ENCODE assay signal across 2 cellular contexts in the genomic region with DNA sequence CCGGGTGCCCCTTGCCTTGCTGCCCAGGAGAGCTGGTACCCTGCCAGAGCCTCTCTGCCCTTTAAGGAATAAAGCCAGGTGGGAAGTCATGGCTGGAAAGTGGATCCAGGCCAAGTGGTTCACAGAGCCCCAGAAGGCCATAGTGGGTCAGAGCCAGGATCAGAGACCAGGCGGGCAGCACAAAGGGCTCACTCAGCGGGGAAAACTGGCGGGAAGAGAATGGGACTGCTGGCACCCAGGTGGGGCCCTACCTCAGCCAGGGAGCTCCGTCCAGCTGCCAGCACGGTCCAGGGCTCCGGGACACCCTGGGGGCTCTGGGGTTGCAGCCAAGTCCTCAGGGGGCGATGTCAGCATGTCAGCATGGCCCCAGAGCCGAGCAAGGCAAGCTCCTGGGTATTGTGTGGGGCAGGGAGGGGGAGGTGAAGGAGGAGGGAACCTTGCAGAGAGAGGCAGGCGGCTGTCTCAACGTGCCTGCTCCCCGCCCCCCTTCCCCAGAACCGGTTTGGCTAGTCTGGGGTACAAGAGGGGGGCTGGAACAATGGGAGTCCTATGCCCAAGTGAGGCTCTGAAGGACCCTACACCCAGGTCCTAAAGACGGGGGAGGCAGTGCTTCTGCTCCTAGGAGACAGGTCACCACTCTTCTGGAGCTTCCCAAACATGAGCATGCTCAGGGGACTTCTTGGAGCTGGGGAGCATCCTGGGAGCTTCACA.
A peak's percentile ranks its signal among the peaks of the same experiment; 100 is the strongest.
TF ChIP-seq lines count a peak whose summit lies in the region.

A gene (minus strand): TSS at position 402 of the 711 bp plus-strand sequence. CDS start 3,598 bp downstream, outside the sequence.

TF ChIP-seq in IMR-90, 13 proteins besides CTCF, POLR2A, EP300 and RAD21:
- no peak for TF ChIP-seq NFE2L2 (IDR thresholded peaks at IDR 0.05; ENCODE audit: low read depth, low read length)
- no peak for TF ChIP-seq CHD1 (IDR thresholded peaks at IDR 0.05; ENCODE audit: low read depth, low read length)
- no peak for TF ChIP-seq MXI1 (IDR thresholded peaks at IDR 0.05; ENCODE audit: borderline replicate concordance, low read depth, low read length)
- no peak for TF ChIP-seq RCOR1 (IDR thresholded peaks at IDR 0.05; ENCODE audit: insufficient replicate concordance, low read length)
- TF ChIP-seq CEBPB (IDR thresholded peaks at IDR 0.05; ENCODE audit: low read depth, low read length): no peak
- TF ChIP-seq, protein P1, sequence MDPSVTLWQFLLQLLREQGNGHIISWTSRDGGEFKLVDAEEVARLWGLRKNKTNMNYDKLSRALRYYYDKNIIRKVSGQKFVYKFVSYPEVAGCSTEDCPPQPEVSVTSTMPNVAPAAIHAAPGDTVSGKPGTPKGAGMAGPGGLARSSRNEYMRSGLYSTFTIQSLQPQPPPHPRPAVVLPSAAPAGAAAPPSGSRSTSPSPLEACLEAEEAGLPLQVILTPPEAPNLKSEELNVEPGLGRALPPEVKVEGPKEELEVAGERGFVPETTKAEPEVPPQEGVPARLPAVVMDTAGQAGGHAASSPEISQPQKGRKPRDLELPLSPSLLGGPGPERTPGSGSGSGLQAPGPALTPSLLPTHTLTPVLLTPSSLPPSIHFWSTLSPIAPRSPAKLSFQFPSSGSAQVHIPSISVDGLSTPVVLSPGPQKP (IDR thresholded peaks at IDR 0.05; ENCODE audit: borderline replicate concordance, low read depth, low read length): no peak
- TF ChIP-seq SMC3 (IDR thresholded peaks at IDR 0.05; ENCODE audit: low read depth, low read length): no peak
- TF ChIP-seq BHLHE40 (IDR thresholded peaks at IDR 0.05; ENCODE audit: low read depth, low read length): no peak
- TF ChIP-seq FOS (IDR thresholded peaks at IDR 0.05; ENCODE audit: low read depth, low read length): no peak
- no peak for TF ChIP-seq RFX5 (IDR thresholded peaks at IDR 0.05; ENCODE audit: low read depth, low read length)
- no peak for TF ChIP-seq MAFK (IDR thresholded peaks at IDR 0.05; ENCODE audit: low read depth, low read length)
- TF ChIP-seq, protein P2, sequence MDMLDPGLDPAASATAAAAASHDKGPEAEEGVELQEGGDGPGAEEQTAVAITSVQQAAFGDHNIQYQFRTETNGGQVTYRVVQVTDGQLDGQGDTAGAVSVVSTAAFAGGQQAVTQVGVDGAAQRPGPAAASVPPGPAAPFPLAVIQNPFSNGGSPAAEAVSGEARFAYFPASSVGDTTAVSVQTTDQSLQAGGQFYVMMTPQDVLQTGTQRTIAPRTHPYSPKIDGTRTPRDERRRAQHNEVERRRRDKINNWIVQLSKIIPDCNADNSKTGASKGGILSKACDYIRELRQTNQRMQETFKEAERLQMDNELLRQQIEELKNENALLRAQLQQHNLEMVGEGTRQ (IDR thresholded peaks at IDR 0.05; ENCODE audit: low read depth, low read length): no peak
- no peak for TF ChIP-seq MAZ (IDR thresholded peaks at IDR 0.05; ENCODE audit: borderline replicate concordance, low read depth, low read length)
TF ChIP-seq in IMR-90: peak in this region for 0.

TF ChIP-seq in WTC11, 78 proteins besides CTCF, POLR2A, EP300 and RAD21 (continues in another document):
- TF ChIP-seq TP53 (CRISPR knock-in tag; IDR thresholded peaks at IDR 0.05) (no peak), ZNF121 (CRISPR knock-in tag; IDR thresholded peaks at IDR 0.05) (no peak), NFE2L1 (CRISPR knock-in tag; IDR thresholded peaks at IDR 0.05) (no peak), JAZF1 (CRISPR knock-in tag; IDR thresholded peaks at IDR 0.05) (no peak), ZBTB21 (CRISPR knock-in tag; IDR thresholded peaks at IDR 0.05; ENCODE audit: borderline replicate concordance) (no peak), GABPB1 (CRISPR knock-in tag; IDR thresholded peaks at IDR 0.05) (no peak), HMGA2 (CRISPR knock-in tag; IDR thresholded peaks at IDR 0.05) (no peak), JUN (CRISPR knock-in tag; IDR thresholded peaks at IDR 0.05) (no peak), ZNF232 (CRISPR knock-in tag; IDR thresholded peaks at IDR 0.05) (no peak), NFYB (CRISPR knock-in tag; conservative IDR thresholded peaks at IDR 0.05; ENCODE audit: low read depth) (no peak), ZNF416 (CRISPR knock-in tag; IDR thresholded peaks at IDR 0.05) (no peak), SMAD3 (CRISPR knock-in tag; IDR thresholded peaks at IDR 0.05; ENCODE audit: borderline replicate concordance) (0 out of 2 replicates have a peak, but pooled peaks have one; percentile 68), TEAD1 (CRISPR knock-in tag; IDR thresholded peaks at IDR 0.05) (no peak), OVOL2 (CRISPR knock-in tag; IDR thresholded peaks at IDR 0.05; ENCODE audit: borderline replicate concordance) (no peak), SOX15 (CRISPR knock-in tag; IDR thresholded peaks at IDR 0.05) (no peak), ESRRA (CRISPR knock-in tag; IDR thresholded peaks at IDR 0.05; ENCODE audit: borderline replicate concordance) (no peak), ETV6 (CRISPR knock-in tag; IDR thresholded peaks at IDR 0.05) (peak; percentile 61; the same call in 1 of the 2 replicates)
- TF ChIP-seq, protein P3, sequence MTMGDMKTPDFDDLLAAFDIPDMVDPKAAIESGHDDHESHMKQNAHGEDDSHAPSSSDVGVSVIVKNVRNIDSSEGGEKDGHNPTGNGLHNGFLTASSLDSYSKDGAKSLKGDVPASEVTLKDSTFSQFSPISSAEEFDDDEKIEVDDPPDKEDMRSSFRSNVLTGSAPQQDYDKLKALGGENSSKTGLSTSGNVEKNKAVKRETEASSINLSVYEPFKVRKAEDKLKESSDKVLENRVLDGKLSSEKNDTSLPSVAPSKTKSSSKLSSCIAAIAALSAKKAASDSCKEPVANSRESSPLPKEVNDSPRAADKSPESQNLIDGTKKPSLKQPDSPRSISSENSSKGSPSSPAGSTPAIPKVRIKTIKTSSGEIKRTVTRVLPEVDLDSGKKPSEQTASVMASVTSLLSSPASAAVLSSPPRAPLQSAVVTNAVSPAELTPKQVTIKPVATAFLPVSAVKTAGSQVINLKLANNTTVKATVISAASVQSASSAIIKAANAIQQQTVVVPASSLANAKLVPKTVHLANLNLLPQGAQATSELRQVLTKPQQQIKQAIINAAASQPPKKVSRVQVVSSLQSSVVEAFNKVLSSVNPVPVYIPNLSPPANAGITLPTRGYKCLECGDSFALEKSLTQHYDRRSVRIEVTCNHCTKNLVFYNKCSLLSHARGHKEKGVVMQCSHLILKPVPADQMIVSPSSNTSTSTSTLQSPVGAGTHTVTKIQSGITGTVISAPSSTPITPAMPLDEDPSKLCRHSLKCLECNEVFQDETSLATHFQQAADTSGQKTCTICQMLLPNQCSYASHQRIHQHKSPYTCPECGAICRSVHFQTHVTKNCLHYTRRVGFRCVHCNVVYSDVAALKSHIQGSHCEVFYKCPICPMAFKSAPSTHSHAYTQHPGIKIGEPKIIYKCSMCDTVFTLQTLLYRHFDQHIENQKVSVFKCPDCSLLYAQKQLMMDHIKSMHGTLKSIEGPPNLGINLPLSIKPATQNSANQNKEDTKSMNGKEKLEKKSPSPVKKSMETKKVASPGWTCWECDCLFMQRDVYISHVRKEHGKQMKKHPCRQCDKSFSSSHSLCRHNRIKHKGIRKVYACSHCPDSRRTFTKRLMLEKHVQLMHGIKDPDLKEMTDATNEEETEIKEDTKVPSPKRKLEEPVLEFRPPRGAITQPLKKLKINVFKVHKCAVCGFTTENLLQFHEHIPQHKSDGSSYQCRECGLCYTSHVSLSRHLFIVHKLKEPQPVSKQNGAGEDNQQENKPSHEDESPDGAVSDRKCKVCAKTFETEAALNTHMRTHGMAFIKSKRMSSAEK (CRISPR knock-in tag; IDR thresholded peaks at IDR 0.05; ENCODE audit: borderline replicate concordance): no peak
- TF ChIP-seq, protein P4, sequence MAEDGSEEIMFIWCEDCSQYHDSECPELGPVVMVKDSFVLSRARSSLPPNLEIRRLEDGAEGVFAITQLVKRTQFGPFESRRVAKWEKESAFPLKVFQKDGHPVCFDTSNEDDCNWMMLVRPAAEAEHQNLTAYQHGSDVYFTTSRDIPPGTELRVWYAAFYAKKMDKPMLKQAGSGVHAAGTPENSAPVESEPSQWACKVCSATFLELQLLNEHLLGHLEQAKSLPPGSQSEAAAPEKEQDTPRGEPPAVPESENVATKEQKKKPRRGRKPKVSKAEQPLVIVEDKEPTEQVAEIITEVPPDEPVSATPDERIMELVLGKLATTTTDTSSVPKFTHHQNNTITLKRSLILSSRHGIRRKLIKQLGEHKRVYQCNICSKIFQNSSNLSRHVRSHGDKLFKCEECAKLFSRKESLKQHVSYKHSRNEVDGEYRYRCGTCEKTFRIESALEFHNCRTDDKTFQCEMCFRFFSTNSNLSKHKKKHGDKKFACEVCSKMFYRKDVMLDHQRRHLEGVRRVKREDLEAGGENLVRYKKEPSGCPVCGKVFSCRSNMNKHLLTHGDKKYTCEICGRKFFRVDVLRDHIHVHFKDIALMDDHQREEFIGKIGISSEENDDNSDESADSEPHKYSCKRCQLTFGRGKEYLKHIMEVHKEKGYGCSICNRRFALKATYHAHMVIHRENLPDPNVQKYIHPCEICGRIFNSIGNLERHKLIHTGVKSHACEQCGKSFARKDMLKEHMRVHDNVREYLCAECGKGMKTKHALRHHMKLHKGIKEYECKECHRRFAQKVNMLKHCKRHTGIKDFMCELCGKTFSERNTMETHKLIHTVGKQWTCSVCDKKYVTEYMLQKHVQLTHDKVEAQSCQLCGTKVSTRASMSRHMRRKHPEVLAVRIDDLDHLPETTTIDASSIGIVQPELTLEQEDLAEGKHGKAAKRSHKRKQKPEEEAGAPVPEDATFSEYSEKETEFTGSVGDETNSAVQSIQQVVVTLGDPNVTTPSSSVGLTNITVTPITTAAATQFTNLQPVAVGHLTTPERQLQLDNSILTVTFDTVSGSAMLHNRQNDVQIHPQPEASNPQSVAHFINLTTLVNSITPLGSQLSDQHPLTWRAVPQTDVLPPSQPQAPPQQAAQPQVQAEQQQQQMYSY (CRISPR knock-in tag; IDR thresholded peaks at IDR 0.05): no peak
- TF ChIP-seq, protein P5, sequence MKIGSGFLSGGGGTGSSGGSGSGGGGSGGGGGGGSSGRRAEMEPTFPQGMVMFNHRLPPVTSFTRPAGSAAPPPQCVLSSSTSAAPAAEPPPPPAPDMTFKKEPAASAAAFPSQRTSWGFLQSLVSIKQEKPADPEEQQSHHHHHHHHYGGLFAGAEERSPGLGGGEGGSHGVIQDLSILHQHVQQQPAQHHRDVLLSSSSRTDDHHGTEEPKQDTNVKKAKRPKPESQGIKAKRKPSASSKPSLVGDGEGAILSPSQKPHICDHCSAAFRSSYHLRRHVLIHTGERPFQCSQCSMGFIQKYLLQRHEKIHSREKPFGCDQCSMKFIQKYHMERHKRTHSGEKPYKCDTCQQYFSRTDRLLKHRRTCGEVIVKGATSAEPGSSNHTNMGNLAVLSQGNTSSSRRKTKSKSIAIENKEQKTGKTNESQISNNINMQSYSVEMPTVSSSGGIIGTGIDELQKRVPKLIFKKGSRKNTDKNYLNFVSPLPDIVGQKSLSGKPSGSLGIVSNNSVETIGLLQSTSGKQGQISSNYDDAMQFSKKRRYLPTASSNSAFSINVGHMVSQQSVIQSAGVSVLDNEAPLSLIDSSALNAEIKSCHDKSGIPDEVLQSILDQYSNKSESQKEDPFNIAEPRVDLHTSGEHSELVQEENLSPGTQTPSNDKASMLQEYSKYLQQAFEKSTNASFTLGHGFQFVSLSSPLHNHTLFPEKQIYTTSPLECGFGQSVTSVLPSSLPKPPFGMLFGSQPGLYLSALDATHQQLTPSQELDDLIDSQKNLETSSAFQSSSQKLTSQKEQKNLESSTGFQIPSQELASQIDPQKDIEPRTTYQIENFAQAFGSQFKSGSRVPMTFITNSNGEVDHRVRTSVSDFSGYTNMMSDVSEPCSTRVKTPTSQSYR (CRISPR knock-in tag; IDR thresholded peaks at IDR 0.05): peak; percentile 89; the same call in 1 of the 2 replicates
- TF ChIP-seq, protein P6, sequence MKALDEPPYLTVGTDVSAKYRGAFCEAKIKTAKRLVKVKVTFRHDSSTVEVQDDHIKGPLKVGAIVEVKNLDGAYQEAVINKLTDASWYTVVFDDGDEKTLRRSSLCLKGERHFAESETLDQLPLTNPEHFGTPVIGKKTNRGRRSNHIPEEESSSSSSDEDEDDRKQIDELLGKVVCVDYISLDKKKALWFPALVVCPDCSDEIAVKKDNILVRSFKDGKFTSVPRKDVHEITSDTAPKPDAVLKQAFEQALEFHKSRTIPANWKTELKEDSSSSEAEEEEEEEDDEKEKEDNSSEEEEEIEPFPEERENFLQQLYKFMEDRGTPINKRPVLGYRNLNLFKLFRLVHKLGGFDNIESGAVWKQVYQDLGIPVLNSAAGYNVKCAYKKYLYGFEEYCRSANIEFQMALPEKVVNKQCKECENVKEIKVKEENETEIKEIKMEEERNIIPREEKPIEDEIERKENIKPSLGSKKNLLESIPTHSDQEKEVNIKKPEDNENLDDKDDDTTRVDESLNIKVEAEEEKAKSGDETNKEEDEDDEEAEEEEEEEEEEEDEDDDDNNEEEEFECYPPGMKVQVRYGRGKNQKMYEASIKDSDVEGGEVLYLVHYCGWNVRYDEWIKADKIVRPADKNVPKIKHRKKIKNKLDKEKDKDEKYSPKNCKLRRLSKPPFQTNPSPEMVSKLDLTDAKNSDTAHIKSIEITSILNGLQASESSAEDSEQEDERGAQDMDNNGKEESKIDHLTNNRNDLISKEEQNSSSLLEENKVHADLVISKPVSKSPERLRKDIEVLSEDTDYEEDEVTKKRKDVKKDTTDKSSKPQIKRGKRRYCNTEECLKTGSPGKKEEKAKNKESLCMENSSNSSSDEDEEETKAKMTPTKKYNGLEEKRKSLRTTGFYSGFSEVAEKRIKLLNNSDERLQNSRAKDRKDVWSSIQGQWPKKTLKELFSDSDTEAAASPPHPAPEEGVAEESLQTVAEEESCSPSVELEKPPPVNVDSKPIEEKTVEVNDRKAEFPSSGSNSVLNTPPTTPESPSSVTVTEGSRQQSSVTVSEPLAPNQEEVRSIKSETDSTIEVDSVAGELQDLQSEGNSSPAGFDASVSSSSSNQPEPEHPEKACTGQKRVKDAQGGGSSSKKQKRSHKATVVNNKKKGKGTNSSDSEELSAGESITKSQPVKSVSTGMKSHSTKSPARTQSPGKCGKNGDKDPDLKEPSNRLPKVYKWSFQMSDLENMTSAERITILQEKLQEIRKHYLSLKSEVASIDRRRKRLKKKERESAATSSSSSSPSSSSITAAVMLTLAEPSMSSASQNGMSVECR (CRISPR knock-in tag; IDR thresholded peaks at IDR 0.05; ENCODE audit: borderline replicate concordance): no peak; the same call in 1 of the 2 replicates
- TF ChIP-seq, protein P7, sequence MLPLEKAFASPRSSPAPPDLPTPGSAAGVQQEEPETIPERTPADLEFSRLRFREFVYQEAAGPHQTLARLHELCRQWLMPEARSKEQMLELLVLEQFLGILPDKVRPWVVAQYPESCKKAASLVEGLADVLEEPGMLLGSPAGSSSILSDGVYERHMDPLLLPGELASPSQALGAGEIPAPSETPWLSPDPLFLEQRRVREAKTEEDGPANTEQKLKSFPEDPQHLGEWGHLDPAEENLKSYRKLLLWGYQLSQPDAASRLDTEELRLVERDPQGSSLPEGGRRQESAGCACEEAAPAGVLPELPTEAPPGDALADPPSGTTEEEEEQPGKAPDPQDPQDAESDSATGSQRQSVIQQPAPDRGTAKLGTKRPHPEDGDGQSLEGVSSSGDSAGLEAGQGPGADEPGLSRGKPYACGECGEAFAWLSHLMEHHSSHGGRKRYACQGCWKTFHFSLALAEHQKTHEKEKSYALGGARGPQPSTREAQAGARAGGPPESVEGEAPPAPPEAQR (CRISPR knock-in tag; IDR thresholded peaks at IDR 0.05): no peak
- TF ChIP-seq, protein P8, sequence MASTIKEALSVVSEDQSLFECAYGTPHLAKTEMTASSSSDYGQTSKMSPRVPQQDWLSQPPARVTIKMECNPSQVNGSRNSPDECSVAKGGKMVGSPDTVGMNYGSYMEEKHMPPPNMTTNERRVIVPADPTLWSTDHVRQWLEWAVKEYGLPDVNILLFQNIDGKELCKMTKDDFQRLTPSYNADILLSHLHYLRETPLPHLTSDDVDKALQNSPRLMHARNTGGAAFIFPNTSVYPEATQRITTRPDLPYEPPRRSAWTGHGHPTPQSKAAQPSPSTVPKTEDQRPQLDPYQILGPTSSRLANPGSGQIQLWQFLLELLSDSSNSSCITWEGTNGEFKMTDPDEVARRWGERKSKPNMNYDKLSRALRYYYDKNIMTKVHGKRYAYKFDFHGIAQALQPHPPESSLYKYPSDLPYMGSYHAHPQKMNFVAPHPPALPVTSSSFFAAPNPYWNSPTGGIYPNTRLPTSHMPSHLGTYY (CRISPR knock-in tag; IDR thresholded peaks at IDR 0.05): no peak
- TF ChIP-seq, protein P9, sequence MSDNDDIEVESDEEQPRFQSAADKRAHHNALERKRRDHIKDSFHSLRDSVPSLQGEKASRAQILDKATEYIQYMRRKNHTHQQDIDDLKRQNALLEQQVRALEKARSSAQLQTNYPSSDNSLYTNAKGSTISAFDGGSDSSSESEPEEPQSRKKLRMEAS (CRISPR knock-in tag; IDR thresholded peaks at IDR 0.05): peak; percentile 69
